Comparison of ENCODE assay signal across 24 cellular contexts in genomic region chr17:40293363-40293762, GRCh38. TPM values are rescaled to one million over a fixed set of nuclear protein-coding genes. Genes with fewer than 3 reads are reported as not detected.
DNase-seq lines count a peak whose midpoint lies in the region; ATAC-seq, FAIRE-seq and TF ChIP-seq lines count a peak whose summit lies in the region.
"Had no signal": no experiment of that assay in that cellular context is flagged by ENCODE, and none has a peak within 500 bp of the region (broad histone marks: within the 10 kb centered on the region; RNA-seq: fewer than 3 reads in every experiment).

No MANE protein-coding gene starts in this region.

- H4K20me1 ChIP-seq in HepG2 (ENCODE audit: insufficient read depth, low read length), result no peaks in the 10 kb centered on the region

- TF ChIP-seq EP300 in HepG2 (IDR thresholded peaks at IDR 0.05; ENCODE audit: low read depth in 2 of 2, low read length in 2 of 2) (no peak), HepG2 (CRISPR knock-in tag; IDR thresholded peaks at IDR 0.05; ENCODE audit: borderline replicate concordance) (no peak)

- DNase-seq in right lobe of liver, result no peak
- DNase-seq in HepG2 (ENCODE audit: low spot score), result no peak
- DNase-seq in Right ventricle myocardium superior, result no peak
- no peak for DNase-seq in NCI-H187 (lab: John Stamatoyannopoulos, UW)
- no peak for DNase-seq in retina
- DNase-seq in activated CD8-positive, alpha-beta memory T cell treated with anti-CD3 and anti-CD28 coated beads for 24 hours, result no peak
- DNase-seq: IMR-90; mesendoderm; MM.1S; NCI-H1694 treated with DMSO at 0.1 percent for 48 hours; NCI-H510A; SIG-M5; stimulated activated CD4-positive, alpha-beta T cell treated with anti-CD3 and anti-CD28 coated beads, Interleukin-4, amount 100 ng/mL, for 24 hours; T-helper 17 cell; trophoblast cell had no signal

- TF ChIP-seq POLR2A in right lobe of liver (IDR thresholded peaks at IDR 0.05) (no peak), HepG2 (IDR thresholded peaks at IDR 0.05; ENCODE audit: insufficient read depth in 1 of 2, low read depth in 2 of 2, low read length in 2 of 2) (no peak)

- H3K27me3 ChIP-seq in right lobe of liver (no peaks in the 10 kb centered on the region), HepG2 (ENCODE audit: control insufficient read depth in 1 of 2, insufficient read depth in 2 of 2, low read length in 2 of 2) (no peaks in the 10 kb centered on the region), parathyroid adenoma (ENCODE audit: control insufficient read depth, insufficient read depth, low read length) (no peaks in the 10 kb centered on the region)
- H3K27me3 ChIP-seq: neutrophil had no signal

- no peak overlapping the region for H3K27ac ChIP-seq in right lobe of liver
- no peak overlapping the region for H3K27ac ChIP-seq in HepG2 (ENCODE audit: extremely low read length, insufficient read depth, low read length)
- peak overlapping the region; percentile 60 for H3K27ac ChIP-seq in parathyroid adenoma
- H3K27ac ChIP-seq: C4-2B, neutrophil had no signal

- WGBS in right lobe of liver (ENCODE audit: insufficient coverage, low coverage, low lambda C conversion rate, missing lambda C conversion rate), result 81% methylated on average over 1 of the region's 1 CpG
- 93% methylated on average over 1 of the region's 1 CpG for WGBS in HepG2 (ENCODE audit: low lambda C conversion rate)

- POLR2A ChIA-PET in HepG2 (lab: Yijun Ruan, JAX), result no interaction called here

- CTCF ChIA-PET in HepG2 (lab: Yijun Ruan, JAX; ENCODE audit: low intra/inter-chr PET ratio, low total read pairs), result no interaction called here

- TF ChIP-seq CTCF in right lobe of liver (IDR thresholded peaks at IDR 0.05) (no peak), HepG2 (CRISPR knock-in tag; IDR thresholded peaks at IDR 0.05) (no peak), parathyroid adenoma (IDR thresholded peaks at IDR 0.05) (no peak)

- in situ Hi-C loops in HepG2 (cut with HindIII; ENCODE audit: extremely low pct_ligation_motif_present, low pct_unique_long_range_greater_than_20kb), result no loop called here

- H3K9ac ChIP-seq in HepG2 (ENCODE audit: insufficient read depth, low read depth, low read length) (no peak overlapping the region), parathyroid adenoma (no peak overlapping the region)

- TF ChIP-seq RAD21 in HepG2 (CRISPR knock-in tag; IDR thresholded peaks at IDR 0.05), result no peak

- peak in 3 of 4 donors; percentile 11 to 18 (median 14) for ATAC-seq in right lobe of liver
- ATAC-seq in HepG2, result no peak
- ATAC-seq in Right ventricle myocardium superior (ENCODE audit: poor library complexity), result peak; percentile 78
- no peak for ATAC-seq in HG03025 (IDR thresholded peaks at IDR 0.05; ENCODE audit: low FRiP score, unreplicated experiment)
- ATAC-seq: activated T-helper 17 cell treated with anti-CD3 and anti-CD28 coated beads, Interleukin-2, amount 50 U/mL, for 72 hours; T-helper 17 cell had no signal

- H3K4me2 ChIP-seq in HepG2 (ENCODE audit: low read depth, low read length), result no peak overlapping the region
- no peak overlapping the region for H3K4me2 ChIP-seq in parathyroid adenoma (ENCODE audit: low read length)

- H3K4me1 ChIP-seq in right lobe of liver (peaks cover 0 to under 1% (median 0%) of the 10 kb centered on the region in 4 donors), HepG2 (ENCODE audit: insufficient read depth, low read length) (peaks cover 35% of the 10 kb centered on the region), parathyroid adenoma (peaks cover 3% of the 10 kb centered on the region)

- intact Hi-C loops in right lobe of liver (cut with DNase I), result loop anchor here (5.0 kb wide), 2 partner anchors 91 to 96 kb away; no protein-coding TSS in a partner anchor
- intact Hi-C loops in HepG2 (cut with micrococcal nuclease; ENCODE audit: unreplicated experiment), result no loop called here
- intact Hi-C loops in Right ventricle myocardium superior (cut with DNase I), result no loop called here

- FAIRE-seq in HepG2 (lab: Jason Lieb, UNC), result no peak
- FAIRE-seq: A204.1, endometrium, H1 had no signal

- H3K4me3 ChIP-seq in right lobe of liver (no peak overlapping the region), HepG2 (replicated peaks in 1 of 3; ENCODE audit: insufficient read depth in 1 of 3, low read depth in 2 of 3, low read length in 3 of 3) (no peak overlapping the region), parathyroid adenoma (ENCODE audit: low read depth, low read length) (no peak overlapping the region)
- H3K4me3 ChIP-seq: skin epidermis had no signal

- H3K79me2 ChIP-seq in HepG2 (ENCODE audit: insufficient read depth, low read length), result peaks cover 27% of the 10 kb centered on the region
- no peaks in the 10 kb centered on the region for H3K79me2 ChIP-seq in parathyroid adenoma

- H3K36me3 ChIP-seq in right lobe of liver, result peaks cover 0 to 2% (median 0%) of the 10 kb centered on the region in 4 donors
- peaks cover 19 to 70% of the 10 kb centered on the region in 2 experiments for H3K36me3 ChIP-seq in HepG2 (replicated peaks in 1 of 2; ENCODE audit: control insufficient read depth in 1 of 2, insufficient read depth in 2 of 2, low read length in 2 of 2)
- no peaks in the 10 kb centered on the region for H3K36me3 ChIP-seq in parathyroid adenoma (ENCODE audit: control insufficient read depth, insufficient read depth, low read length)

- H2AFZ ChIP-seq in HepG2 (ENCODE audit: low read length) (no peak overlapping the region), parathyroid adenoma (no peak overlapping the region)

- no TSS peak for BruUV-seq in HepG2 (replicated peaks; lab: Mats Ljungman, UMichigan)

- H3K9me3 ChIP-seq in right lobe of liver (no peaks in the 10 kb centered on the region), HepG2 (ENCODE audit: low read length) (no peaks in the 10 kb centered on the region), parathyroid adenoma (ENCODE audit: control insufficient read depth, low read length) (no peaks in the 10 kb centered on the region)
- H3K9me3 ChIP-seq: neutrophil had no signal

TF ChIP-seq in HepG2, 621 proteins besides CTCF, POLR2A, EP300 and RAD21:
- TF ChIP-seq ZNF10 (CRISPR knock-in tag; IDR thresholded peaks at IDR 0.05; ENCODE audit: borderline replicate concordance, low read depth), result no peak
- TF ChIP-seq PHF20 (CRISPR knock-in tag; IDR thresholded peaks at IDR 0.05), result no peak
- TF ChIP-seq ZNF841 (CRISPR knock-in tag; IDR thresholded peaks at IDR 0.05; ENCODE audit: borderline replicate concordance), result no peak

RNA-seq across cellular contexts. Expression of gene CDC6, which starts 5.7 kb away (rescaled TPM):
- total RNA-seq in right lobe of liver (1 to 10 TPM in 5 of 6 experiments, under 1 TPM in 1; 0.42 to 9.1 (median 3.1) TPM), HepG2 (2016; rRNA removed; fragmentation: Illumina TruSeq; extraction: Trizol) (114 and 154 TPM in 2 replicates), Right ventricle myocardium superior (1.1 TPM)
- 24.3 and 27.3 TPM in 2 replicates for total RNA-seq in HepG2 (2016; cell fraction: cytosol; rRNA removed; fragmentation: Illumina TruSeq; extraction: Trizol; ENCODE audit: low read depth)
- total RNA-seq in HepG2 (2016; cell fraction: insoluble cytoplasmic fraction; rRNA removed; fragmentation: Illumina TruSeq; extraction: Trizol), result 117 and 162 TPM in 2 replicates
- 42.3 and 51.8 TPM in 2 replicates for total RNA-seq in HepG2 (2016; cell fraction: membrane; rRNA removed; fragmentation: Illumina TruSeq; extraction: Trizol)
- 89.2 and 89.6 TPM in 2 replicates for total RNA-seq in HepG2 (2016; cell fraction: nucleus; rRNA removed; fragmentation: Illumina TruSeq; extraction: Trizol)
- 10.7 and 17.4 TPM in 2 replicates for polyA plus RNA-seq in HepG2 (2011; rRNA removed)
- polyA plus RNA-seq in HepG2 (2011; cell fraction: cytosol; rRNA removed), result 6.9 and 8.8 TPM in 2 replicates
- 9.6 and 11.4 TPM in 2 replicates for polyA plus RNA-seq in HepG2 (2011; cell fraction: nucleus; rRNA removed)
- polyA plus RNA-seq in HepG2 (2012), result 8.4 and 23.9 TPM in 2 replicates
- polyA plus RNA-seq in HepG2 (2016; cell fraction: cytosol; fragmentation: Illumina TruSeq; extraction: Trizol; ENCODE audit: low read depth), result 12.0 and 14.2 TPM in 2 replicates
- 133 and 135 TPM in 2 replicates for polyA plus RNA-seq in HepG2 (2016; cell fraction: insoluble cytoplasmic fraction; fragmentation: Illumina TruSeq; extraction: Trizol; ENCODE audit: low read depth)
- 15.3 and 18.9 TPM in 2 replicates for polyA plus RNA-seq in HepG2 (2016; cell fraction: membrane; fragmentation: Illumina TruSeq; extraction: Trizol; ENCODE audit: low read depth)
- polyA plus RNA-seq in HepG2 (2016; cell fraction: nucleus; fragmentation: Illumina TruSeq; extraction: Trizol; ENCODE audit: insufficient read depth, low read depth), result 98.6 and 99.5 TPM in 2 replicates
- 8.7 and 50.8 TPM in 2 replicates for polyA minus RNA-seq in HepG2 (2011; rRNA and poly(A)+ RNA removed; ENCODE audit: low replicate concordance)
- polyA minus RNA-seq in HepG2 (2011; cell fraction: cytosol; rRNA and poly(A)+ RNA removed), result 9.4 and 10.7 TPM in 2 replicates
- polyA minus RNA-seq in HepG2 (2011; cell fraction: nucleus; rRNA and poly(A)+ RNA removed), result 31.5 and 47.0 TPM in 2 replicates

RNA-seq across cellular contexts. Expression of gene RARA, which starts 15.6 kb away (rescaled TPM):
- total RNA-seq in right lobe of liver (10 to 100 TPM; 17.7 to 41.9 (median 22.9) TPM), HepG2 (2016; rRNA removed; fragmentation: Illumina TruSeq; extraction: Trizol) (8.6 and 8.9 TPM in 2 replicates), Right ventricle myocardium superior (15.8 TPM)
- 3.2 and 3.7 TPM in 2 replicates for total RNA-seq in HepG2 (2016; cell fraction: cytosol; rRNA removed; fragmentation: Illumina TruSeq; extraction: Trizol; ENCODE audit: low read depth)
- 6.7 and 9.5 TPM in 2 replicates for total RNA-seq in HepG2 (2016; cell fraction: insoluble cytoplasmic fraction; rRNA removed; fragmentation: Illumina TruSeq; extraction: Trizol)
- 8.2 and 11.1 TPM in 2 replicates for total RNA-seq in HepG2 (2016; cell fraction: membrane; rRNA removed; fragmentation: Illumina TruSeq; extraction: Trizol)
- 6.0 and 7.0 TPM in 2 replicates for total RNA-seq in HepG2 (2016; cell fraction: nucleus; rRNA removed; fragmentation: Illumina TruSeq; extraction: Trizol)
- polyA plus RNA-seq in HepG2 (2011; rRNA removed), result 6.0 and 6.4 TPM in 2 replicates
- polyA plus RNA-seq in HepG2 (2011; cell fraction: cytosol; rRNA removed), result 2.2 and 3.8 TPM in 2 replicates
- polyA plus RNA-seq in HepG2 (2011; cell fraction: nucleus; rRNA removed), result 13.2 and 13.3 TPM in 2 replicates
- 15.4 and 16.1 TPM in 2 replicates for polyA plus RNA-seq in HepG2 (2012)
- 3.8 and 5.4 TPM in 2 replicates for polyA plus RNA-seq in HepG2 (2016; cell fraction: cytosol; fragmentation: Illumina TruSeq; extraction: Trizol; ENCODE audit: low read depth)
- polyA plus RNA-seq in HepG2 (2016; cell fraction: insoluble cytoplasmic fraction; fragmentation: Illumina TruSeq; extraction: Trizol; ENCODE audit: low read depth), result 12.7 and 17.8 TPM in 2 replicates
- 9.6 and 13.8 TPM in 2 replicates for polyA plus RNA-seq in HepG2 (2016; cell fraction: membrane; fragmentation: Illumina TruSeq; extraction: Trizol; ENCODE audit: low read depth)
- polyA plus RNA-seq in HepG2 (2016; cell fraction: nucleus; fragmentation: Illumina TruSeq; extraction: Trizol; ENCODE audit: insufficient read depth, low read depth), result 19.0 and 19.4 TPM in 2 replicates
- polyA minus RNA-seq in HepG2 (2011; rRNA and poly(A)+ RNA removed; ENCODE audit: low replicate concordance), result 6.4 and 11.7 TPM in 2 replicates
- 6.7 and 8.2 TPM in 2 replicates for polyA minus RNA-seq in HepG2 (2011; cell fraction: cytosol; rRNA and poly(A)+ RNA removed)
- polyA minus RNA-seq in HepG2 (2011; cell fraction: nucleus; rRNA and poly(A)+ RNA removed), result 5.2 and 6.7 TPM in 2 replicates

Comparison
In these comparisons a context has a peak if more than half of its experiments do, and no peak if none do; other contexts are left out.
1. ATAC-seq: peak in right lobe of liver (3 of 4) and Right ventricle myocardium superior (single experiment); none in HepG2 (single experiment) and HG03025 (single experiment).
2. intact Hi-C loops: an anchor here in right lobe of liver (5.0 kb wide); none called in HepG2 and Right ventricle myocardium superior.